In the genomic region with DNA sequence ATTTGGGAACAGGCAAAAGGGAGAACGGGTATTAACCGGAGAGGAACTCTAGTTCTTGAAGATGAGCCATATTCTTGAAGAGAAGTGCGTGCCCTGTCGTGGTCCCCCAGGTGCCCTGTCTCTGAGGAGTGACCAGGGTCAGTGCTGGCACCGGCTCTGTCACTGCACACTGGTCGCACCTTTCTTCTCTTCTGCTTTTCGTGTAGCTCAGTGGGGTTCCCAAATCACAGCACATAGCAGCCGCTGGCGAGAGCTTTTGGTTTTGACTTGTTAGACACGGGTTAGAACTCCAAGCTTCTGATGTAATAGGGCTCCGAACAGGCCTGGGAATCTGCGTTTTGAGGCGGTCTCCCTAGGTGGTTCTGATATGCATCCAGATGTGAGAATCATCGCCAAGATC, we compare ENCODE assay signal across 23 cellular contexts. TPM values are rescaled to one million over a fixed set of nuclear protein-coding genes. Genes with fewer than 3 reads are reported as not detected.
"Had no signal": no experiment of that assay in that cellular context is flagged by ENCODE, and none has a peak within 500 bp of the region (broad histone marks: within the 10 kb centered on the region; RNA-seq: fewer than 3 reads in every experiment).

No MANE protein-coding gene starts in this region.

- H3K9me3 ChIP-seq: colonic mucosa, gastrocnemius medialis, mucosa of descending colon, ovary, right lobe of liver, testis, upper lobe of left lung had no signal

- H3K27me3 ChIP-seq: brain microvascular endothelial cell, colonic mucosa, ovary, right lobe of liver, testis, upper lobe of left lung had no signal

- H3K27ac Mint-ChIP-seq: activated naive CD4-positive, alpha-beta T cell treated with anti-CD3 and anti-CD28 coated beads, Interleukin-2, amount 10 ng/mL, durations not matched to agents 7 days and 5 days; activated naive CD8-positive, alpha-beta T cell treated with anti-CD3 and anti-CD28 coated beads, Interleukin-2, amount 50 U/mL, for 24 hours; memory B cell; naive thymus-derived CD4-positive, alpha-beta T cell; stimulated activated effector memory CD8-positive, alpha-beta T cell treated with anti-CD3 and anti-CD28 coated beads, Interleukin-12 subunit alpha, Interleukin-12 subunit beta, amount 100 ng/mL, for 72 hours; T-cell had no signal

- H3K27me3 Mint-ChIP-seq: central memory CD8-positive, alpha-beta T cell; memory B cell had no signal

- H3K27ac ChIP-seq: brain microvascular endothelial cell, colonic mucosa, gastrocnemius medialis, ovary, right lobe of liver, testis, upper lobe of left lung had no signal

- H3K36me3 Mint-ChIP-seq: activated naive CD4-positive, alpha-beta T cell treated with anti-CD3 and anti-CD28 coated beads, Interleukin-2, amount 10 ng/mL, durations not matched to agents 7 days and 5 days; memory B cell; naive thymus-derived CD4-positive, alpha-beta T cell; stimulated activated effector memory CD8-positive, alpha-beta T cell treated with anti-CD3 and anti-CD28 coated beads, Interleukin-12 subunit alpha, Interleukin-12 subunit beta, amount 100 ng/mL, for 72 hours; T-cell had no signal

- H3K4me3 Mint-ChIP-seq: activated naive CD4-positive, alpha-beta T cell treated with anti-CD3 and anti-CD28 coated beads, Interleukin-2, amount 10 ng/mL, durations not matched to agents 7 days and 5 days; activated naive CD8-positive, alpha-beta T cell treated with anti-CD3 and anti-CD28 coated beads, Interleukin-2, amount 50 U/mL, for 24 hours; central memory CD8-positive, alpha-beta T cell; memory B cell; naive thymus-derived CD4-positive, alpha-beta T cell; stimulated activated effector memory CD8-positive, alpha-beta T cell treated with anti-CD3 and anti-CD28 coated beads, Interleukin-12 subunit alpha, Interleukin-12 subunit beta, amount 100 ng/mL, for 72 hours; T-cell had no signal

- ATAC-seq: activated naive CD8-positive, alpha-beta T cell treated with anti-CD3 and anti-CD28 coated beads, Interleukin-2, amount 50 U/mL, for 24 hours; esophagus mucosa; gastrocnemius medialis; mucosa of descending colon; naive thymus-derived CD4-positive, alpha-beta T cell; right lobe of liver; stimulated activated effector memory CD8-positive, alpha-beta T cell treated with anti-CD3 and anti-CD28 coated beads, Interleukin-12 subunit alpha, Interleukin-12 subunit beta, amount 100 ng/mL, for 72 hours; T-cell had no signal

- H3K4me3 ChIP-seq: colonic mucosa, gastrocnemius medialis, mucosa of descending colon, ovary, right lobe of liver, upper lobe of left lung had no signal

- H3K4me1 ChIP-seq: colonic mucosa, gastrocnemius medialis, right lobe of liver, upper lobe of left lung had no signal

- DNase-seq: activated CD8-positive, alpha-beta memory T cell treated with anti-CD3 and anti-CD28 coated beads for 24 hours; activated CD8-positive, alpha-beta memory T cell treated with anti-CD3 and anti-CD28 coated beads, Interleukin-2, amount 50 U/mL, for 48 hours; activated effector memory CD4-positive, alpha-beta T cell treated with Interleukin-2 at 50 U/mL for 16 hours; activated naive CD4-positive, alpha-beta T cell treated with anti-CD3 and anti-CD28 coated beads, Interleukin-2, amount 10 ng/mL, durations not matched to agents 7 days and 5 days; activated naive CD8-positive, alpha-beta T cell treated with anti-CD3 and anti-CD28 coated beads, Interleukin-2, amount 50 U/mL, for 24 hours; activated T-cell treated with anti-CD3 and anti-CD28 coated beads, Interleukin-2, amount 50 U/mL, for 48 hours; brain microvascular endothelial cell; colonic mucosa; gastrocnemius medialis; mucosa of descending colon; naive thymus-derived CD4-positive, alpha-beta T cell; ovary; right lobe of liver; stimulated activated CD4-positive, alpha-beta T cell treated with anti-CD3 and anti-CD28 coated beads, Interleukin-4, amount 100 ng/mL, for 24 hours; T-cell; testis had no signal

- H3K4me1 Mint-ChIP-seq: activated naive CD4-positive, alpha-beta T cell treated with anti-CD3 and anti-CD28 coated beads, Interleukin-2, amount 10 ng/mL, durations not matched to agents 7 days and 5 days; activated naive CD8-positive, alpha-beta T cell treated with anti-CD3 and anti-CD28 coated beads, Interleukin-2, amount 50 U/mL, for 24 hours; central memory CD8-positive, alpha-beta T cell; memory B cell; naive thymus-derived CD4-positive, alpha-beta T cell; stimulated activated effector memory CD8-positive, alpha-beta T cell treated with anti-CD3 and anti-CD28 coated beads, Interleukin-12 subunit alpha, Interleukin-12 subunit beta, amount 100 ng/mL, for 72 hours; T-cell had no signal

- H3K9me3 Mint-ChIP-seq: activated naive CD4-positive, alpha-beta T cell treated with anti-CD3 and anti-CD28 coated beads, Interleukin-2, amount 10 ng/mL, durations not matched to agents 7 days and 5 days; activated naive CD8-positive, alpha-beta T cell treated with anti-CD3 and anti-CD28 coated beads, Interleukin-2, amount 50 U/mL, for 24 hours; memory B cell; T-cell had no signal

- H3K36me3 ChIP-seq: brain microvascular endothelial cell, colonic mucosa, gastrocnemius medialis, ovary, right lobe of liver, upper lobe of left lung had no signal

RNA-seq across cellular contexts. Expression of a gene that starts 18.4 kb away (rescaled TPM):
- total RNA-seq: esophagus mucosa; gastrocnemius medialis; liver; naive thymus-derived CD4-positive, alpha-beta T cell; pulmonary artery endothelial cell; T-cell had no signal
